17 cellular contexts compared by ENCODE assay signal in genomic region chr17:46868689-46869187, GRCh38. TPM values are rescaled to one million over a fixed set of nuclear protein-coding genes. Genes with fewer than 3 reads are reported as not detected.
DNase-seq lines count a peak whose midpoint lies in the region; ATAC-seq, FAIRE-seq and TF ChIP-seq lines count a peak whose summit lies in the region.
"Had no signal": no experiment of that assay in that cellular context is flagged by ENCODE, and none has a peak within 500 bp of the region (broad histone marks: within the 10 kb centered on the region; RNA-seq: fewer than 3 reads in every experiment).

No MANE protein-coding gene starts in this region.

- 73% methylated on average over 6 of the region's 6 CpGs for WGBS in hepatocyte (ENCODE audit: low lambda C conversion rate, missing lambda C conversion rate)

- no peak overlapping the region for H3K4me3 ChIP-seq in BE2C (ENCODE audit: low read depth, low read length)
- H3K4me3 ChIP-seq in choroid plexus epithelial cell (ENCODE audit: low read depth, low read length) = no peak overlapping the region
- H3K4me3 ChIP-seq in hepatocyte = no peak overlapping the region
- H3K4me3 ChIP-seq: HAP-1, PC-9 had no signal

- no peaks in the 10 kb centered on the region for H4K20me1 ChIP-seq in hepatocyte (ENCODE audit: insufficient read depth, poor library complexity, severe bottlenecking)

- H3K36me3 ChIP-seq in BE2C = no peaks in the 10 kb centered on the region
- H3K36me3 ChIP-seq in hepatocyte (replicated peaks; ENCODE audit: insufficient read depth, low read depth) = no peaks in the 10 kb centered on the region
- H3K36me3 ChIP-seq: HAP-1 had no signal

- H3K4me1 ChIP-seq in BE2C (0 out of 2 replicates have a peak, but pooled peaks cover 2% of the 10 kb centered on the region), hepatocyte (ENCODE audit: insufficient read depth) (peaks cover 3% of the 10 kb centered on the region), foreskin keratinocyte (no peaks in the 10 kb centered on the region)
- H3K4me1 ChIP-seq: HAP-1 had no signal

- H3K27me3 ChIP-seq in BE2C = no peaks in the 10 kb centered on the region
- H3K27me3 ChIP-seq in hepatocyte = no peaks in the 10 kb centered on the region
- peaks cover 8% of the 10 kb centered on the region for H3K27me3 ChIP-seq in foreskin keratinocyte

- H3K27ac ChIP-seq in hepatocyte (no peak overlapping the region), foreskin keratinocyte (no peak overlapping the region)
- H3K27ac ChIP-seq: PC-9 had no signal

- peak; percentile 52 for FAIRE-seq in HTR-8/SVneo (lab: Jason Lieb, UNC)

- no peak overlapping the region for H2AFZ ChIP-seq in hepatocyte
- H2AFZ ChIP-seq: PC-9 had no signal

- no peaks in the 10 kb centered on the region for H3K79me2 ChIP-seq in hepatocyte

- no peak for ATAC-seq in foreskin keratinocyte

- TF ChIP-seq CTCF in BE2C (IDR thresholded peaks at IDR 0.05; ENCODE audit: low read depth, low read length) (no peak), choroid plexus epithelial cell (conservative IDR thresholded peaks at IDR 0.05; ENCODE audit: low read depth, low read length) (no peak), hepatocyte (IDR thresholded peaks at IDR 0.05; ENCODE audit: poor library complexity) (no peak), foreskin keratinocyte (conservative IDR thresholded peaks at IDR 0.05) (no peak)

- DNase-seq in BE2C (peak; percentile 44), HTR-8/SVneo (ENCODE audit: insufficient read length, low spot score) (peak; percentile 33), choroid plexus epithelial cell (ENCODE audit: low read depth) (peak; percentile 16), myocyte (ENCODE audit: low read depth) (peak; percentile 49), hepatocyte (ENCODE audit: low spot score) (no peak), foreskin keratinocyte (no peak)
- DNase-seq in activated CD4-positive, alpha-beta T cell treated with anti-CD3 and anti-CD28 coated beads for 4 hours = no peak
- DNase-seq: Caco-2; CD4-positive, CD25-positive, alpha-beta regulatory T cell; DMS153; KG1; NCI-H1048; NCI-H2081 treated with DMSO at 0.1 percent for 48 hours; NCI-H510A treated with DMSO at 0.1 percent for 48 hours; PC-9 had no signal

- H3K9me3 ChIP-seq in BE2C (no peaks in the 10 kb centered on the region), hepatocyte (ENCODE audit: low read depth) (no peaks in the 10 kb centered on the region)
- H3K9me3 ChIP-seq: Caco-2, HAP-1 had no signal

- H3K9me2 ChIP-seq in hepatocyte (replicated peaks; ENCODE audit: insufficient read depth) = no peaks in the 10 kb centered on the region

- H3K4me2 ChIP-seq in hepatocyte = no peak overlapping the region
- H3K4me2 ChIP-seq: PC-9 had no signal

RNA-seq across cellular contexts. Expression of gene WNT9B, which starts 17.4 kb away (rescaled TPM):
- not detected for polyA plus RNA-seq in BE2C (2012; ENCODE audit: insufficient read depth, insufficient read length, low read depth)
- not detected in 2 replicates for total RNA-seq in myocyte
- polyA plus RNA-seq in myocyte (2012) = 0.15 TPM
- total RNA-seq in hepatocyte = 2.6 and 3.0 TPM in 2 replicates
- 0.33 and 2.4 TPM in 2 replicates for polyA plus RNA-seq in hepatocyte
- total RNA-seq in foreskin keratinocyte = not detected in 2 replicates
- not detected in 2 replicates for polyA plus RNA-seq in foreskin keratinocyte
- total RNA-seq: Caco-2; CD4-positive, CD25-positive, alpha-beta regulatory T cell; PC-9; SK-MEL-5 had no signal
- polyA plus RNA-seq: CD4-positive, CD25-positive, alpha-beta regulatory T cell had no signal

RNA-seq across cellular contexts. Expression of gene WNT3, which starts 50.2 kb away (rescaled TPM):
- polyA plus RNA-seq in BE2C (2012; ENCODE audit: insufficient read depth, insufficient read length, low read depth) = 4.7 TPM
- 0.86 and 1.9 TPM in 2 replicates for total RNA-seq in myocyte
- 1.1 TPM for polyA plus RNA-seq in myocyte (2012)
- 5.3 and 6.1 TPM in 2 replicates for total RNA-seq in hepatocyte
- polyA plus RNA-seq in hepatocyte = 5.3 and 7.3 TPM in 2 replicates
- total RNA-seq in foreskin keratinocyte = 1.2 and 1.3 TPM in 2 replicates
- 0.87 and 0.99 TPM in 2 replicates for polyA plus RNA-seq in foreskin keratinocyte
- total RNA-seq: CD4-positive, CD25-positive, alpha-beta regulatory T cell had no signal
- polyA plus RNA-seq: CD4-positive, CD25-positive, alpha-beta regulatory T cell had no signal

RNA-seq across cellular contexts. Expression of gene GOSR2, which starts 54.2 kb away (rescaled TPM):
- polyA plus RNA-seq in BE2C (2012; ENCODE audit: insufficient read depth, insufficient read length, low read depth) = 94.5 TPM
- total RNA-seq in myocyte (41.2 and 45.2 TPM in 2 replicates), hepatocyte (42.3 and 47.7 TPM in 2 replicates), foreskin keratinocyte (34.6 and 41.1 TPM in 2 replicates)
- 66.4 TPM for polyA plus RNA-seq in myocyte (2012)
- polyA plus RNA-seq in hepatocyte (58.0 and 62.8 TPM in 2 replicates), foreskin keratinocyte (34.3 and 38.4 TPM in 2 replicates)

Comparison
In these comparisons a context has a peak if more than half of its experiments do, and no peak if none do; other contexts are left out.
1. DNase-seq: peak in BE2C (single experiment), HTR-8/SVneo (single experiment), choroid plexus epithelial cell (single experiment) and myocyte (single experiment); none in activated CD4-positive, alpha-beta T cell treated with anti-CD3 and anti-CD28 coated beads for 4 hours (0 of 2), hepatocyte (single experiment) and foreskin keratinocyte (0 of 2).